In the genomic region with DNA sequence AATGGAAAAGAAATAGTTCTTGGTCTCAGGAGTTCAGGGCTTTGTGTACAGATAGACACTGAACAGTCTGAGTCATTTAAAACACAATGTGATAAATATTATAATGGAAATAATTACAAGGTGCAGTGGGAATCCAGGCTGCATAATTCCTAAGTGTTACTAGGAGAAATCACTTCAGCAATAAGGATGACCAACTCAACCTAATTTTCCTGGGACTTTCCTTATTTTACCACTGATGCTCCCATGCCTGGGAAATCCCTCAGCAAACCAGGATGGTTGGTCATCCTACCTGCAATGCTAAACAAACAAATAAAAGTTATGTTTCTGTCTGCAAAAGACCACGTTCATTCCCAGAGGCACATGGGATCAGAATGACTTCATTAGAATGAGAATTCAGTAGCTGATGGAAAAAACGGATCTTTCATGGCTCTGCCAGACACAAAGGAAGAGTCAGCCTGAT, we compare ENCODE assay signal across 18 cellular contexts.
DNase-seq lines count a peak whose midpoint lies in the region; ATAC-seq and TF ChIP-seq lines count a peak whose summit lies in the region.
"Had no signal": no experiment of that assay in that cellular context is flagged by ENCODE, and none has a peak within 500 bp of the region (broad histone marks: within the 10 kb centered on the region; RNA-seq: fewer than 3 reads in every experiment).

No MANE protein-coding gene starts in this region.

- H2AK5ac ChIP-seq in IMR-90 (ENCODE audit: low read depth, low read length), result no peak overlapping the region

- H2AFZ ChIP-seq in IMR-90 (replicated peaks; ENCODE audit: low read length, poor library complexity), result no peak overlapping the region

- H3K27ac Mint-ChIP-seq in brain, result peak overlapping the region in 3 of 5 experiments; percentile 66 to 90 (median 71)
- H3K27ac Mint-ChIP-seq: activated naive CD4-positive, alpha-beta T cell treated with anti-CD3 and anti-CD28 coated beads, Interleukin-2, amount 50 U/mL, for 24 hours had no signal

- H4K20me1 ChIP-seq in IMR-90 (ENCODE audit: insufficient read depth, low read length), result no peaks in the 10 kb centered on the region

- no peaks in the 10 kb centered on the region for H3K36me3 Mint-ChIP-seq in brain
- H3K36me3 Mint-ChIP-seq: activated naive CD4-positive, alpha-beta T cell treated with anti-CD3 and anti-CD28 coated beads, Interleukin-2, amount 50 U/mL, for 24 hours; mesothelial cell of epicardium had no signal

- no peak for TF ChIP-seq CTCF in AG10803 (conservative IDR thresholded peaks at IDR 0.05; ENCODE audit: low read length)
- TF ChIP-seq CTCF in IMR-90 (conservative IDR thresholded peaks at IDR 0.05; ENCODE audit: low read depth, low read length), result no peak
- no peak for TF ChIP-seq CTCF in brain (conservative IDR thresholded peaks at IDR 0.05)

- peak overlapping the region; percentile 67 for H3K18ac ChIP-seq in IMR-90 (ENCODE audit: low read depth, low read length)

- H3K4me2 ChIP-seq in IMR-90 (ENCODE audit: low read depth, low read length), result peak overlapping the region; percentile 40

- no peak overlapping the region for H3K4me3 Mint-ChIP-seq in brain
- H3K4me3 Mint-ChIP-seq: activated naive CD4-positive, alpha-beta T cell treated with anti-CD3 and anti-CD28 coated beads, Interleukin-2, amount 50 U/mL, for 24 hours; mesothelial cell of epicardium had no signal

- in situ Hi-C loops in IMR-90 (cut with MboI; ENCODE audit: low sequenced_read_pairs) (no loop called here), ACHN (cut with HindIII; ENCODE audit: low pct_ligation_motif_present, low pct_unique_long_range_greater_than_20kb, low sequenced_read_pairs) (no loop called here)

- 0 out of 3 replicates have a peak overlapping the region, but pooled peaks have one; percentile 43 for H2BK15ac ChIP-seq in IMR-90 (ENCODE audit: low read depth, low read length)

- H3K27me3 ChIP-seq in IMR-90 (ENCODE audit: control insufficient read depth, insufficient read depth, low read length) (no peaks in the 10 kb centered on the region), muscle layer of duodenum (ENCODE audit: low read depth, low read length) (no peaks in the 10 kb centered on the region)
- H3K27me3 ChIP-seq: heart left ventricle had no signal

- no peaks in the 10 kb centered on the region for H3K27me3 Mint-ChIP-seq in brain
- H3K27me3 Mint-ChIP-seq: activated naive CD4-positive, alpha-beta T cell treated with anti-CD3 and anti-CD28 coated beads, Interleukin-2, amount 50 U/mL, for 24 hours had no signal

- CTCF ChIA-PET in IMR-90 (lab: Yijun Ruan, JAX), result no interaction called here

- no peaks in the 10 kb centered on the region for H3K9me1 ChIP-seq in IMR-90 (ENCODE audit: insufficient read depth, low read length)

- H3K4ac ChIP-seq in IMR-90 (ENCODE audit: low read depth, low read length), result peak overlapping the region; percentile 15; the same call in 1 of the 2 replicates

- H4K5ac ChIP-seq in IMR-90 (ENCODE audit: low read depth, low read length), result peak overlapping the region; percentile 6

- intact Hi-C loops in IMR-90 (cut with micrococcal nuclease), result no loop called here

- H3K9ac ChIP-seq in IMR-90 (ENCODE audit: low read depth, low read length), result no peak overlapping the region; the same call in 1 of the 2 replicates

- peaks cover 8% of the 10 kb centered on the region for H3K4me1 ChIP-seq in IMR-90 (ENCODE audit: control insufficient read depth, insufficient read depth, low read length)
- H3K4me1 ChIP-seq in muscle layer of duodenum (ENCODE audit: control insufficient read depth in 1 of 2, insufficient read depth in 2 of 2, low read length in 2 of 2), result no peaks in the 10 kb centered on the region

- POLR2A ChIA-PET in IMR-90 (lab: Charles Lee; ENCODE audit: unreplicated experiment), result no interaction called here

- no peak for TF ChIP-seq RAD21 in IMR-90 (IDR thresholded peaks at IDR 0.05; ENCODE audit: low read length)

- DNase-seq in AG10803 (ENCODE audit: low read depth) (peak; percentile 27), IMR-90 (peak; percentile 57), SW480 (ENCODE audit: low spot score) (no peak), ACHN (no peak)
- DNase-seq: central memory CD4-positive, alpha-beta T cell; heart left ventricle; KBM-7; kidney; NCI-H1105; NCI-H2171 treated with DMSO at 0.1 percent for 48 hours had no signal

- ATAC-seq in IMR-90 (ENCODE audit: low read depth), result peak; percentile 50
- no peak for ATAC-seq in GM18511 (IDR thresholded peaks at IDR 0.05; ENCODE audit: unreplicated experiment)
- ATAC-seq in GM21529 (IDR thresholded peaks at IDR 0.05; ENCODE audit: unreplicated experiment), result no peak
- ATAC-seq: heart left ventricle had no signal

- peak overlapping the region; percentile 17 for H2BK120ac ChIP-seq in IMR-90 (ENCODE audit: low read depth, low read length)

- no CpG with 5 or more reads among the region's 2 CpGs for WGBS in IMR-90 (ENCODE audit: extremely low coverage in 2 of 2, insufficient read length in 1 of 2), 2 experiments

- peak overlapping the region; percentile 9; the same call in 1 of the 2 replicates for H4K91ac ChIP-seq in IMR-90 (ENCODE audit: insufficient read depth, low read depth, low read length)

- peaks cover 7% of the 10 kb centered on the region for H3K4me1 Mint-ChIP-seq in brain

- peak overlapping the region; percentile 30 for H3K14ac ChIP-seq in IMR-90 (replicated peaks; ENCODE audit: low read depth, low read length)

- H2BK5ac ChIP-seq in IMR-90 (ENCODE audit: low read depth, low read length, poor library complexity, severe bottlenecking), result peak overlapping the region; percentile 88

- H3K9me3 Mint-ChIP-seq in brain, result peaks cover 0 to 3% (median 0%) of the 10 kb centered on the region in 5 experiments

- dilution Hi-C loops in IMR-90 (cut with HindIII; ENCODE audit: low sequenced_read_pairs, unreplicated experiment), result no loop called here

- H3K9me3 ChIP-seq in IMR-90 (ENCODE audit: control insufficient read depth, insufficient read depth, low read length), result no peaks in the 10 kb centered on the region
- H3K9me3 ChIP-seq in muscle layer of duodenum (ENCODE audit: control insufficient read depth in 1 of 2, low read length in 2 of 2), result no peaks in the 10 kb centered on the region

- BruUV-seq in IMR-90 (replicated peaks; lab: Mats Ljungman, UMichigan), result no TSS peak

- no peaks in the 10 kb centered on the region for H3K79me1 ChIP-seq in IMR-90 (ENCODE audit: low read depth in 1 of 2, low read length in 2 of 2)

- H3K27ac ChIP-seq in IMR-90 (ENCODE audit: insufficient read depth, low read length) (peak overlapping the region; percentile 86; the same call in 1 of the 2 replicates), muscle layer of duodenum (ENCODE audit: low read length) (peak overlapping the region; percentile 84)
- H3K27ac ChIP-seq: HL-60 had no signal

- H3K4me3 ChIP-seq in AG10803 (ENCODE audit: low read length) (no peak overlapping the region), IMR-90 (ENCODE audit: insufficient read depth, low read depth, low read length) (no peak overlapping the region), muscle layer of duodenum (ENCODE audit: low read depth in 1 of 2, low read length in 2 of 2) (no peak overlapping the region)
- H3K4me3 ChIP-seq: heart left ventricle, skin epidermis had no signal

- peak overlapping the region in 1 of 2 experiments; percentile 13; a peak in 1 of 4 replicates for H4K8ac ChIP-seq in IMR-90 (ENCODE audit: low read depth in 2 of 2, low read length in 2 of 2)

- 0 out of 2 replicates have a peak overlapping the region, but pooled peaks have one; percentile 1 for H3K23ac ChIP-seq in IMR-90 (ENCODE audit: low read depth, low read length)

- no peak overlapping the region for H2AK9ac ChIP-seq in IMR-90 (replicated peaks; ENCODE audit: low read depth, low read length, poor library complexity)

- H3K36me3 ChIP-seq in IMR-90 (ENCODE audit: control insufficient read depth, insufficient read depth, low read length) (no peaks in the 10 kb centered on the region), muscle layer of duodenum (ENCODE audit: control insufficient read depth in 1 of 2, insufficient read depth in 2 of 2, low read length in 2 of 2) (no peaks in the 10 kb centered on the region)
- H3K36me3 ChIP-seq: heart left ventricle had no signal

- no peak overlapping the region for H3K56ac ChIP-seq in IMR-90 (ENCODE audit: extremely low read depth, insufficient read depth, low read length)

- TF ChIP-seq POLR2A in IMR-90 (IDR thresholded peaks at IDR 0.05; ENCODE audit: low read depth, low read length), result no peak

- H2BK20ac ChIP-seq in IMR-90 (ENCODE audit: low read depth, low read length), result peak overlapping the region; percentile 32; the same call in 1 of the 2 replicates

TF ChIP-seq in IMR-90, 13 proteins besides CTCF, POLR2A, EP300 and RAD21:
- TF ChIP-seq BHLHE40 (IDR thresholded peaks at IDR 0.05; ENCODE audit: low read depth, low read length) (no peak), MXI1 (IDR thresholded peaks at IDR 0.05; ENCODE audit: borderline replicate concordance, low read depth, low read length) (no peak), MAZ (IDR thresholded peaks at IDR 0.05; ENCODE audit: borderline replicate concordance, low read depth, low read length) (no peak), SMC3 (IDR thresholded peaks at IDR 0.05; ENCODE audit: low read depth, low read length) (no peak), RCOR1 (IDR thresholded peaks at IDR 0.05; ENCODE audit: insufficient replicate concordance, low read length) (no peak), MAFK (IDR thresholded peaks at IDR 0.05; ENCODE audit: low read depth, low read length) (no peak), NFE2L2 (IDR thresholded peaks at IDR 0.05; ENCODE audit: low read depth, low read length) (no peak), CEBPB (IDR thresholded peaks at IDR 0.05; ENCODE audit: low read depth, low read length) (no peak), FOS (IDR thresholded peaks at IDR 0.05; ENCODE audit: low read depth, low read length) (no peak), RFX5 (IDR thresholded peaks at IDR 0.05; ENCODE audit: low read depth, low read length) (no peak)
- TF ChIP-seq, protein P1, sequence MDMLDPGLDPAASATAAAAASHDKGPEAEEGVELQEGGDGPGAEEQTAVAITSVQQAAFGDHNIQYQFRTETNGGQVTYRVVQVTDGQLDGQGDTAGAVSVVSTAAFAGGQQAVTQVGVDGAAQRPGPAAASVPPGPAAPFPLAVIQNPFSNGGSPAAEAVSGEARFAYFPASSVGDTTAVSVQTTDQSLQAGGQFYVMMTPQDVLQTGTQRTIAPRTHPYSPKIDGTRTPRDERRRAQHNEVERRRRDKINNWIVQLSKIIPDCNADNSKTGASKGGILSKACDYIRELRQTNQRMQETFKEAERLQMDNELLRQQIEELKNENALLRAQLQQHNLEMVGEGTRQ (IDR thresholded peaks at IDR 0.05; ENCODE audit: low read depth, low read length), result no peak
TF ChIP-seq in IMR-90: peak in this region for 0.

Comparison
In these comparisons a context has a peak if more than half of its experiments do, and no peak if none do; other contexts are left out.
1. DNase-seq: peak in AG10803 (single experiment) and IMR-90 (single experiment); none in SW480 (single experiment) and ACHN (single experiment).